1 cellular context compared by ENCODE assay signal in genomic region chr2:12451726-12452125, GRCh38.
A peak's percentile ranks its signal among the peaks of the same experiment; 100 is the strongest.
TF ChIP-seq lines count a peak whose summit lies in the region.

No MANE protein-coding gene starts in this region.

TF ChIP-seq in K562, 482 proteins besides CTCF, POLR2A, EP300 and RAD21 (continued from another document and continues in another):
- TF ChIP-seq ZNF57 (CRISPR knock-in tag; IDR thresholded peaks at IDR 0.05) (no peak), ZNF395 (CRISPR knock-in tag; IDR thresholded peaks at IDR 0.05) (no peak; the same call in 1 of the 2 replicates), ZNF766 (CRISPR knock-in tag; conservative IDR thresholded peaks at IDR 0.05) (0 out of 2 replicates have a peak, but pooled peaks have one; percentile 27), PHB2 (IDR thresholded peaks at IDR 0.05; ENCODE audit: low read depth) (no peak; the same call in 1 of the 2 replicates), BCLAF1 (IDR thresholded peaks at IDR 0.05; ENCODE audit: borderline replicate concordance in 1 of 2, control insufficient read depth in 1 of 2, low read depth in 2 of 2, low read length in 1 of 2) (no peak), KAT2B (IDR thresholded peaks at IDR 0.05; ENCODE audit: low read depth, low read length) (no peak), GABPA (tag; conservative IDR thresholded peaks at IDR 0.05; ENCODE audit: low read depth) (no peak), ILK (tag; IDR thresholded peaks at IDR 0.05; ENCODE audit: borderline replicate concordance, low read depth) (no peak), GTF2A2 (tag; IDR thresholded peaks at IDR 0.05) (no peak), ZFP30 (CRISPR knock-in tag; IDR thresholded peaks at IDR 0.05; ENCODE audit: borderline replicate concordance) (no peak), HNRNPH1 (optimal IDR thresholded peaks at IDR 0.05; ENCODE audit: low read depth, low read length) (no peak), RBM34 (IDR thresholded peaks at IDR 0.05; ENCODE audit: borderline replicate concordance, insufficient read depth, low read length) (no peak), ZFPM2 (CRISPR knock-in tag; IDR thresholded peaks at IDR 0.05) (no peak), ZNF133 (CRISPR knock-in tag; IDR thresholded peaks at IDR 0.05) (no peak), MLX (CRISPR knock-in tag; conservative IDR thresholded peaks at IDR 0.05) (no peak), NR0B1 (IDR thresholded peaks at IDR 0.05; ENCODE audit: partially characterized antibody) (no peak), THAP7 (CRISPR knock-in tag; IDR thresholded peaks at IDR 0.05) (no peak), SIN3B (IDR thresholded peaks at IDR 0.05; ENCODE audit: low read depth) (no peak), JUNB (CRISPR knock-in tag; conservative IDR thresholded peaks at IDR 0.05) (no peak), E2F5 (CRISPR knock-in tag; IDR thresholded peaks at IDR 0.05) (no peak), SNIP1 (IDR thresholded peaks at IDR 0.05; ENCODE audit: low read depth) (no peak), TRIM24 (IDR thresholded peaks at IDR 0.05) (peak; percentile 37 to 89; a peak in 3 of 4 replicates), AFF1 (IDR thresholded peaks at IDR 0.05; ENCODE audit: low read depth in 1 of 2, partially characterized antibody in 2 of 2) (no peak), SRSF7 (optimal IDR thresholded peaks at IDR 0.05; ENCODE audit: low read depth, low read length) (no peak), PCBP2 (IDR thresholded peaks at IDR 0.05; ENCODE audit: low read depth, low read length, poor library complexity, severe bottlenecking) (no peak), HDAC1 (IDR thresholded peaks at IDR 0.05) (peak in 1 of 2 experiments; percentile 58; a peak in 2 of 4 replicates), CAMTA2 (CRISPR knock-in tag; conservative IDR thresholded peaks at IDR 0.05) (no peak), MEF2A (IDR thresholded peaks at IDR 0.05; ENCODE audit: control insufficient read depth, low read depth, low read length) (no peak), HMBOX1 (IDR thresholded peaks at IDR 0.05) (peak; percentile 58), E2F8 (IDR thresholded peaks at IDR 0.05; ENCODE audit: low read depth, partially characterized antibody) (no peak), SNRNP70 (optimal IDR thresholded peaks at IDR 0.05; ENCODE audit: low read depth, low read length) (no peak), MYC (IDR thresholded peaks at IDR 0.05; ENCODE audit: low read depth, low read length) (no peak), MYC (CRISPR knock-in tag; IDR thresholded peaks at IDR 0.05; ENCODE audit: borderline replicate concordance, low read depth) (no peak), KDM4B (IDR thresholded peaks at IDR 0.05; ENCODE audit: borderline replicate concordance in 2 of 2, low read depth in 1 of 2) (no peak), TEAD2 (tag; IDR thresholded peaks at IDR 0.05) (no peak), ELF2 (CRISPR knock-in tag; IDR thresholded peaks at IDR 0.05) (no peak), HDAC3 (IDR thresholded peaks at IDR 0.05; ENCODE audit: borderline replicate concordance, partially characterized antibody) (peak; percentile 67), POLR2AphosphoS5 (IDR thresholded peaks at IDR 0.05; ENCODE audit: control insufficient read depth, insufficient read depth, low read depth, low read length) (peak; percentile 78), FOXJ2 (tag; IDR thresholded peaks at IDR 0.05) (no peak), CREB3 (tag; conservative IDR thresholded peaks at IDR 0.05; ENCODE audit: low read depth) (0 out of 2 replicates have a peak, but pooled peaks have one; percentile 55), ZNF76 (CRISPR knock-in tag; IDR thresholded peaks at IDR 0.05; ENCODE audit: borderline replicate concordance) (no peak), ERF (CRISPR knock-in tag; IDR thresholded peaks at IDR 0.05) (no peak), CREBBP (IDR thresholded peaks at IDR 0.05; ENCODE audit: low read depth, low read length) (no peak), IRF9 (tag; IDR thresholded peaks at IDR 0.05) (no peak), RHOXF2B (CRISPR knock-in tag; conservative IDR thresholded peaks at IDR 0.05) (no peak)
